Comparison of ENCODE assay signal across 2 cellular contexts in genomic region chr7:98869374-98870070, GRCh38.
TF ChIP-seq lines count a peak whose summit lies in the region.

Gene TMEM130 (minus strand): TSS chr7:98870014. CDS start chr7:98869861, 153 bp downstream.

TF ChIP-seq in K562, 482 proteins besides CTCF, POLR2A, EP300 and RAD21 (continued from another document):
- TF ChIP-seq ZBTB33 (CRISPR knock-in tag; IDR thresholded peaks at IDR 0.05) (peak; percentile 61; the same call in 1 of the 2 replicates), PKNOX1 (IDR thresholded peaks at IDR 0.05) (no peak)

TF ChIP-seq in HEK293T, 16 proteins besides CTCF, POLR2A, EP300 and RAD21 (continued from another document):
- no peak for TF ChIP-seq FOXK2 (IDR thresholded peaks at IDR 0.05)
- TF ChIP-seq CTBP1 (IDR thresholded peaks at IDR 0.05; ENCODE audit: borderline replicate concordance), result no peak
- no peak for TF ChIP-seq BHLHE40 (IDR thresholded peaks at IDR 0.05; ENCODE audit: borderline replicate concordance)
